ENCODE assay signal across 27 cellular contexts in the genomic region with DNA sequence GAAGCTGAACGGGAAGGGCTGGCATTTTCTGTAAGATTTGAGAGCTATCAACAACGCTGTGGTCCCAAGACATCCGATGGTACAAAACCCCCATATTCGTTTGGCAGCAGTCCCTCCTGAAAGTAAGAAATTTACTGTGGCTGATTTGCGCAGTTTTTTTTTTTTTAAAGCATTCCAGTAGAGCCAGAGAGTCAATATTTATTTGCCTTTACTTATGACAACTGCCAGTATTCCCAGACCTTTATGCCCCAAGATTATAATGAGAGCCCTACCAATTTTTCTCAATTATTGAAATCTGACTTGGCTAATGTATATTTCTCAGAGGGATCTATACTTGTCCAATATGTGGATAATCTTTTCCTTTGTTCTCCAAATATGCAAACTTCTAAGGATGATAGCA.
"Had no signal": no experiment of that assay in that cellular context is flagged by ENCODE, and none has a peak within 500 bp of the region (broad histone marks: within the 10 kb centered on the region; RNA-seq: fewer than 3 reads in every experiment).

No MANE protein-coding gene starts in this region.

- H3K4me1 ChIP-seq: suprapubic skin, testis, thyroid gland, tibial nerve, transverse colon, upper lobe of left lung, upper lobe of right lung had no signal

- H3K27me3 ChIP-seq: stomach, suprapubic skin, testis, thyroid gland, tibial artery, tibial nerve, transverse colon, upper lobe of left lung, upper lobe of right lung, uterus, vagina had no signal

- DNase-seq: stimulated activated CD4-positive, alpha-beta T cell treated with anti-CD3 and anti-CD28 coated beads, Interleukin-2, amount 100 ng/mL, for 48 hours; stimulated activated CD4-positive, alpha-beta T cell treated with anti-CD3 and anti-CD28 coated beads, Interleukin-4, amount 100 ng/mL, for 1 hour; stimulated activated CD4-positive, alpha-beta T cell treated with anti-CD3 and anti-CD28 coated beads, Interleukin-4, amount 100 ng/mL, for 24 hours; stimulated activated CD4-positive, alpha-beta T cell treated with anti-CD3 and anti-CD28 coated beads, Interleukin-4, amount 100 ng/mL, for 4 hours; stimulated activated CD8-positive, alpha-beta memory T cell treated with anti-CD3 and anti-CD28 coated beads, Interleukin-4, amount 100 ng/mL, for 48 hours; stimulated activated naive B cell treated with anti-CD40 and anti-IgM and Interleukin-4, amounts not matched to agents 10 μg/mL and 1 μg/mL and 100 μg/mL, for 72 hours; stimulated activated naive CD4-positive, alpha-beta T cell; stimulated activated naive CD4-positive, alpha-beta T cell treated with Interleukin-2 at 50 U/mL for 16 hours; stimulated activated naive CD8-positive, alpha-beta T cell treated with anti-CD3 and anti-CD28 coated beads, Interleukin-15, amount 100 ng/mL, for 72 hours; stimulated activated naive CD8-positive, alpha-beta T cell treated with anti-CD3 and anti-CD28 coated beads, Interleukin-15, Interleukin-2, amounts not matched to agents 100 U/mL and 50 U/mL, for 24 hours; stomach; substantia nigra; testis; thyroid gland; tibial artery; transverse colon; trophoblast cell; upper lobe of left lung; upper lobe of right lung; uterus had no signal

- ATAC-seq: stimulated activated effector memory CD8-positive, alpha-beta T cell treated with anti-CD3 and anti-CD28 coated beads, Interleukin-12 subunit alpha, Interleukin-12 subunit beta, amount 100 ng/mL, for 72 hours; stimulated activated memory B cell treated with anti-CD40 and anti-IgM and Interleukin-4, amounts not matched to agents 10 μg/mL and 1 μg/mL and 100 μg/mL, for 72 hours; stimulated activated naive B cell treated with anti-CD40 and anti-IgM and Interleukin-4, amounts not matched to agents 10 μg/mL and 1 μg/mL and 100 μg/mL, for 72 hours; stimulated activated naive CD8-positive, alpha-beta T cell treated with anti-CD3 and anti-CD28 coated beads, Interleukin-15, amount 100 ng/mL, for 72 hours; stimulated activated naive CD8-positive, alpha-beta T cell treated with anti-CD3 and anti-CD28 coated beads, Interleukin-15, Interleukin-2, amounts not matched to agents 100 U/mL and 50 U/mL, for 24 hours; upper lobe of right lung had no signal

- FAIRE-seq: urothelium cell line had no signal

- H3K27ac ChIP-seq: stomach, suprapubic skin, testis, thoracic aorta, thyroid gland, tibial artery, tibial nerve, transverse colon, upper lobe of left lung, upper lobe of right lung, uterus, vagina had no signal

- H3K9me3 ChIP-seq: stomach, suprapubic skin, testis, thoracic aorta, thyroid gland, tibial artery, tibial nerve, transverse colon, upper lobe of left lung, upper lobe of right lung, uterus, vagina had no signal

- H3K4me3 ChIP-seq: stomach, suprapubic skin, testis, thoracic aorta, thyroid gland, tibial artery, tibial nerve, transverse colon, upper lobe of left lung, upper lobe of right lung, uterus, vagina had no signal

- H3K36me3 ChIP-seq: stomach, suprapubic skin, thoracic aorta, thyroid gland, tibial artery, tibial nerve, transverse colon, upper lobe of left lung, upper lobe of right lung, uterus, vagina had no signal
